ENCODE assay signal across 16 cellular contexts in the genomic region with DNA sequence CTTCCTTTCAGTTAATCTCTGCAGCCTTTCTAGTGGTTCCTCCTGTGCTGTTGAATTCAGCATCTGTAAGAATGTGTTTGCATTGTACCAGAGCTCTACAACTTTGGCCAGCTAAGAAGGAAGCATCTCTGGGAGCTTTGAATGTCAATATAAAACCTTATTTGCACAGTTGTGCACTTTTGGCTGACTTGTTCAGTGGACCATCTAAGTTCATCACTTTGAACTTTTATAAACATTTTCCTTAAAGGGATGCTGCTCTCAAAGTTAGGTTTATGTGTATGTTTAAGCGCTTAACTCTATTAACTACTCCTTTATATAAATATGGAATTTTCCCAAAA.
DNase-seq lines count a peak whose midpoint lies in the region; ATAC-seq and TF ChIP-seq lines count a peak whose summit lies in the region.
"Had no signal": no experiment of that assay in that cellular context is flagged by ENCODE, and none has a peak within 500 bp of the region (broad histone marks: within the 10 kb centered on the region; RNA-seq: fewer than 3 reads in every experiment).

No MANE protein-coding gene starts in this region.

- peaks cover 21% of the 10 kb centered on the region for H4K20me1 ChIP-seq in Loucy (ENCODE audit: insufficient read depth, low read length, poor library complexity, severe bottlenecking)

- H3K4me3 Mint-ChIP-seq in T-helper 2 cell treated with Interferon-gamma antibody and Interleukin-4, amounts not matched to agents 5 μg/mL and 100 μg/mL, for 36 hours: peak overlapping the region; percentile 3
- no peak overlapping the region for H3K4me3 Mint-ChIP-seq in nephron

- peaks cover 57% of the 10 kb centered on the region for H3K79me2 ChIP-seq in Loucy (ENCODE audit: insufficient read depth, low read length)

- no peak overlapping the region for H3K27ac Mint-ChIP-seq in T-helper 2 cell treated with Interferon-gamma antibody and Interleukin-4, amounts not matched to agents 5 μg/mL and 100 μg/mL, for 36 hours
- H3K27ac Mint-ChIP-seq in nephron: peak overlapping the region in 2 of 3 experiments; percentile 4 to 82

- no peaks in the 10 kb centered on the region for H3K9me3 Mint-ChIP-seq in T-helper 2 cell treated with Interferon-gamma antibody and Interleukin-4, amounts not matched to agents 5 μg/mL and 100 μg/mL, for 36 hours
- no peaks in the 10 kb centered on the region for H3K9me3 Mint-ChIP-seq in nephron

- peak overlapping the region; percentile 1 for H3K4me3 ChIP-seq in Loucy (ENCODE audit: low read length, poor library complexity, severe bottlenecking)
- H3K4me3 ChIP-seq: HAP-1, SK-N-MC had no signal

- ATAC-seq in GM18858 (IDR thresholded peaks at IDR 0.05; ENCODE audit: unreplicated experiment) (no peak), HG03520 (IDR thresholded peaks at IDR 0.05; ENCODE audit: unreplicated experiment) (no peak)
- ATAC-seq: PC-3 had no signal

- no peaks in the 10 kb centered on the region for H3K27me3 Mint-ChIP-seq in T-helper 2 cell treated with Interferon-gamma antibody and Interleukin-4, amounts not matched to agents 5 μg/mL and 100 μg/mL, for 36 hours (ENCODE audit: low read depth)
- no peaks in the 10 kb centered on the region for H3K27me3 Mint-ChIP-seq in nephron (ENCODE audit: low read depth)

- peaks cover 38% of the 10 kb centered on the region for H3K4me1 ChIP-seq in Loucy (ENCODE audit: insufficient read depth, low read length, poor library complexity, severe bottlenecking)
- H3K4me1 ChIP-seq: Caco-2 had no signal

- DNase-seq in T-helper 2 cell treated with Interferon-gamma antibody and Interleukin-4, amounts not matched to agents 5 μg/mL and 100 μg/mL, for 36 hours (ENCODE audit: low spot score): no peak
- DNase-seq in T-helper 2 cell: no peak
- no peak for DNase-seq in epithelial cell of prostate (ENCODE audit: low read depth, low spot score)
- DNase-seq in DMS79 treated with DMSO at 0.1 percent for 48 hours (lab: John Stamatoyannopoulos, UW): no peak
- DNase-seq: C1 segment of cervical spinal cord, Caco-2, Kasumi-1, NCI-H1417 treated with DMSO at 0.1 percent for 48 hours, NCI-H524 treated with DMSO at 0.1 percent for 48 hours, PC-3 had no signal

- H3F3A ChIP-seq in Loucy (ENCODE audit: low read depth): no peaks in the 10 kb centered on the region; the same call in 1 of the 2 replicates

- H3K27ac ChIP-seq in epithelial cell of prostate: peak overlapping the region; percentile 96

- H3K9me2 ChIP-seq in Loucy (replicated peaks; ENCODE audit: low read depth, low read length): no peaks in the 10 kb centered on the region

- peaks cover 12% of the 10 kb centered on the region for H3K36me3 Mint-ChIP-seq in T-helper 2 cell treated with Interferon-gamma antibody and Interleukin-4, amounts not matched to agents 5 μg/mL and 100 μg/mL, for 36 hours (ENCODE audit: low read depth)
- peaks cover 18% of the 10 kb centered on the region for H3K36me3 Mint-ChIP-seq in nephron (ENCODE audit: low read depth)

- H3K9me3 ChIP-seq in Loucy (ENCODE audit: insufficient read depth, low read depth, low read length): no peaks in the 10 kb centered on the region
- H3K9me3 ChIP-seq: Caco-2, HAP-1 had no signal

- TF ChIP-seq CTCF in Loucy (conservative IDR thresholded peaks at IDR 0.05; ENCODE audit: low read length): no peak
- TF ChIP-seq CTCF in nephron (IDR thresholded peaks at IDR 0.05; ENCODE audit: unreplicated experiment in 3 of 3): no peak

- H3K36me3 ChIP-seq in Loucy (ENCODE audit: insufficient read depth, low read length): no peaks in the 10 kb centered on the region

- H3K27me3 ChIP-seq in Loucy (ENCODE audit: insufficient read depth, low read length, poor library complexity, severe bottlenecking): no peaks in the 10 kb centered on the region

- H2AFZ ChIP-seq in Loucy (ENCODE audit: low read length): no peak overlapping the region

- peak overlapping the region; percentile 28 for H3K4me2 ChIP-seq in Loucy (ENCODE audit: low read depth, low read length, poor library complexity, severe bottlenecking)

- H3K9ac ChIP-seq in Loucy (ENCODE audit: low read depth, low read length, poor library complexity, severe bottlenecking): no peak overlapping the region

- peaks cover 29% of the 10 kb centered on the region for H3K4me1 Mint-ChIP-seq in T-helper 2 cell treated with Interferon-gamma antibody and Interleukin-4, amounts not matched to agents 5 μg/mL and 100 μg/mL, for 36 hours (ENCODE audit: low read depth)
- peaks cover 51% of the 10 kb centered on the region for H3K4me1 Mint-ChIP-seq in nephron
